In the genomic region with DNA sequence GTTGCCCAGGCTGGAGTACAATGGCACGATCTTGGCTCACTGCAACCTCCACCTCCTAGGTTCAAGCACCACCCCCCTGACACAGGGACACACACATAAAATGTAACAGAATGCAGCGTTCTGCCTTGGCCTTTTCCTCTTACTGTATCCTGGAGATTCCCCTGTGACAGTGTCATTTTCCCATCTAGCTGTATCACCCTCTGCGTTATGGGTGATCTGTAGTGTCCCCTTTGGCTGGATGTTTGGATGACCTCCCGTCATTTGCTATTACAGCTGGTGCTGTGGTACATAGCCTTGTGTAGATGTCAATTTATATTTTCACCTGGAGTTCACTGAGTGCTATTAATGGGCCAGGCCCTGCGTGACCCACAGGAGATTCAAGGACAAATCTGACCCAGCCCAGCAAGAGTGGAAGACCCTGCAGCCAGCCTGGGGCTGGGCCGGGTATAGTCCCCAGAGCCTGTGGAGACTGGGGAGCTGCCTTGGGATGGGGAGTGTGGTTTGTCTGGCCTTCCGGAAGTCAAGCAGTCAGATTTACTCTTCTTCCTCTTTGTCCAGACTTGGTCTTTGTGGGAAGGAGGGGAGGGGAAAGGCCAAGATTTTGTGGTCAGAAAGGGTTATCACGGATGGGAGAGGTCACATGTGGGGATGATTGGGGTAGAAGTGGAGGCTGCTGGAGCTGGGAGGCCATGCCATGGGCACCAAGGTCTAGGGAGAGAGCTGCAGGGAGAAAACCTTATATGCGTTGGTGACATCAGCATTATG, we compare ENCODE assay signal across 15 cellular contexts. TPM values are rescaled to one million over a fixed set of nuclear protein-coding genes. Genes with fewer than 3 reads are reported as not detected.
A peak's percentile ranks its signal among the peaks of the same experiment; 100 is the strongest.
DNase-seq lines count a peak whose midpoint lies in the region; ATAC-seq, FAIRE-seq and TF ChIP-seq lines count a peak whose summit lies in the region.
"Had no signal": no experiment of that assay in that cellular context is flagged by ENCODE, and none has a peak within 500 bp of the region (broad histone marks: within the 10 kb centered on the region; RNA-seq: fewer than 3 reads in every experiment).

No MANE protein-coding gene starts in this region.

- peak overlapping the region; percentile 8 for H3K4me2 ChIP-seq in endothelial cell of umbilical vein (ENCODE audit: insufficient read depth, low read length)
- H3K4me2 ChIP-seq in neural progenitor cell: no peak overlapping the region

- dilution Hi-C loops in endothelial cell of umbilical vein (cut with MboI; ENCODE audit: extremely low pct_ligation_motif_present, low sequenced_read_pairs): no loop called here

- TF ChIP-seq POLR2A in endothelial cell of umbilical vein (IDR thresholded peaks at IDR 0.05; ENCODE audit: low read depth, low read length): no peak

- H3K4me1 ChIP-seq in endothelial cell of umbilical vein (ENCODE audit: control insufficient read depth, extremely low read depth, insufficient read depth, low read length) (peaks cover 57% of the 10 kb centered on the region), neural progenitor cell (peaks cover 11% of the 10 kb centered on the region)

- peak overlapping the region; percentile 29 for H3K27ac Mint-ChIP-seq in neural progenitor cell
- H3K27ac Mint-ChIP-seq: activated T-cell treated with anti-CD3 and anti-CD28 coated beads, Interleukin-2, amount 50 U/mL, for 24 hours had no signal

- H3K27me3 ChIP-seq in endothelial cell of umbilical vein (ENCODE audit: control insufficient read depth in 2 of 2, insufficient read depth in 2 of 2, low read length in 2 of 2) (no peaks in the 10 kb centered on the region), neural progenitor cell (no peaks in the 10 kb centered on the region)
- H3K27me3 ChIP-seq: right lobe of liver had no signal

- peaks cover 9% of the 10 kb centered on the region for H3K36me3 Mint-ChIP-seq in neural progenitor cell

- BruUV-seq in endothelial cell of umbilical vein (replicated peaks; lab: Mats Ljungman, UMichigan): no TSS peak

- H3K4me3 ChIP-seq in endothelial cell of umbilical vein (replicated peaks in 1 of 3; ENCODE audit: insufficient read depth in 1 of 3, low read depth in 1 of 3, low read length in 3 of 3) (no peak overlapping the region), neural progenitor cell (no peak overlapping the region)
- H3K4me3 ChIP-seq: right lobe of liver had no signal

- no peak overlapping the region for H3K4me3 Mint-ChIP-seq in neural progenitor cell
- H3K4me3 Mint-ChIP-seq: activated T-cell treated with anti-CD3 and anti-CD28 coated beads, Interleukin-2, amount 50 U/mL, for 24 hours had no signal

- FAIRE-seq in endothelial cell of umbilical vein (lab: Jason Lieb, UNC): no peak
- FAIRE-seq: GM18507, HTR-8/SVneo had no signal

- intact Hi-C loops in endothelial cell of umbilical vein (cut with micrococcal nuclease): no loop called here

- ATAC-seq in GM21447 (IDR thresholded peaks at IDR 0.05; ENCODE audit: unreplicated experiment): no peak
- no peak for ATAC-seq in HG03378 (IDR thresholded peaks at IDR 0.05; ENCODE audit: unreplicated experiment)

- H3K9ac ChIP-seq in endothelial cell of umbilical vein (replicated peaks; ENCODE audit: extremely low read depth, insufficient read depth, low read length): no peak overlapping the region
- no peak overlapping the region for H3K9ac ChIP-seq in neural progenitor cell

- CTCF ChIA-PET in endothelial cell of umbilical vein (lab: Charles Lee): interaction anchor here (1.3 to 1.4 kb wide), 2 partner anchors 10 to 105 kb away, joined by 3 to 4 read pairs; no protein-coding TSS in a partner anchor
- CTCF ChIA-PET in HEK293T (lab: Yijun Ruan, JAX): no interaction called here

- no peaks in the 10 kb centered on the region for H3K9me1 ChIP-seq in endothelial cell of umbilical vein (replicated peaks; ENCODE audit: control insufficient read depth, extremely low read depth, insufficient read depth, low read length)

- peaks cover 32% of the 10 kb centered on the region for H3K79me2 ChIP-seq in endothelial cell of umbilical vein (ENCODE audit: control insufficient read depth, insufficient read depth, low read length)
- no peaks in the 10 kb centered on the region for H3K79me2 ChIP-seq in neural progenitor cell (ENCODE audit: low read depth)

- no peaks in the 10 kb centered on the region for H3F3A ChIP-seq in neural progenitor cell (ENCODE audit: low read depth)

- peaks cover 18% of the 10 kb centered on the region for H3K4me1 Mint-ChIP-seq in neural progenitor cell

- no peaks in the 10 kb centered on the region for H3K36me3 ChIP-seq in endothelial cell of umbilical vein (ENCODE audit: control insufficient read depth in 2 of 2, extremely low read depth in 1 of 2, insufficient read depth in 2 of 2, low read length in 2 of 2)
- no peaks in the 10 kb centered on the region for H3K36me3 ChIP-seq in neural progenitor cell
- H3K36me3 ChIP-seq: right lobe of liver had no signal

- H3K9me3 Mint-ChIP-seq in neural progenitor cell: no peaks in the 10 kb centered on the region
- H3K9me3 Mint-ChIP-seq: activated T-cell treated with anti-CD3 and anti-CD28 coated beads, Interleukin-2, amount 50 U/mL, for 24 hours had no signal

- no peaks in the 10 kb centered on the region for H4K20me1 ChIP-seq in endothelial cell of umbilical vein (replicated peaks; ENCODE audit: control insufficient read depth, extremely low read depth, insufficient read depth, low read length)
- H4K20me1 ChIP-seq in neural progenitor cell (ENCODE audit: low read depth): peaks cover 36% of the 10 kb centered on the region

- no peaks in the 10 kb centered on the region for H3K27me3 Mint-ChIP-seq in neural progenitor cell (ENCODE audit: insufficient read depth, low read depth)
- H3K27me3 Mint-ChIP-seq: activated T-cell treated with anti-CD3 and anti-CD28 coated beads, Interleukin-2, amount 50 U/mL, for 24 hours had no signal

- POLR2A ChIA-PET in endothelial cell of umbilical vein (lab: Charles Lee) (interaction anchor here (0.6 to 1.7 kb wide), 2 partner anchors 23 to 107 kb away, joined by 5 to 6 read pairs; a partner anchor contains a TSS), HEK293T (lab: Yijun Ruan, JAX) (no interaction called here)

- DNase-seq in A172 (ENCODE audit: low spot score) (peak; percentile 85), OCI-M1 (lab: John Stamatoyannopoulos, UW) (peak; percentile 78), endothelial cell of umbilical vein (ENCODE audit: low read depth, low spot score) (no peak), neural progenitor cell (ENCODE audit: low spot score) (no peak), kidney tubule cell (ENCODE audit: low spot score) (no peak), HEK293T (ENCODE audit: extremely low spot score) (no peak)
- DNase-seq: activated T-cell treated with anti-CD3 and anti-CD28 coated beads, Interleukin-2, amount 50 U/mL, for 24 hours; caudate nucleus; EL; NCI-H1930; right lobe of liver had no signal

- H3K9me3 ChIP-seq in endothelial cell of umbilical vein (replicated peaks; ENCODE audit: control insufficient read depth, insufficient read depth, low read length) (no peaks in the 10 kb centered on the region), neural progenitor cell (ENCODE audit: low read depth) (no peaks in the 10 kb centered on the region)
- H3K9me3 ChIP-seq: right lobe of liver had no signal

- peak overlapping the region; percentile 96 for H3K27ac ChIP-seq in endothelial cell of umbilical vein (ENCODE audit: insufficient read depth, low read depth, low read length)
- no peak overlapping the region for H3K27ac ChIP-seq in neural progenitor cell

- H2AFZ ChIP-seq in endothelial cell of umbilical vein (ENCODE audit: low read depth, low read length): no peak overlapping the region
- no peak overlapping the region for H2AFZ ChIP-seq in neural progenitor cell (replicated peaks)

- no peak for TF ChIP-seq CTCF in endothelial cell of umbilical vein (IDR thresholded peaks at IDR 0.05; ENCODE audit: extremely low read depth in 1 of 2, insufficient read depth in 1 of 2, low read depth in 1 of 2, low read length in 2 of 2)
- no peak for TF ChIP-seq CTCF in neural progenitor cell (IDR thresholded peaks at IDR 0.05)

TF ChIP-seq in endothelial cell of umbilical vein, 7 proteins besides CTCF, POLR2A, EP300 and RAD21:
- TF ChIP-seq FOS (IDR thresholded peaks at IDR 0.05; ENCODE audit: borderline replicate concordance, insufficient read depth, low read length): no peak
- TF ChIP-seq EZH2 (IDR thresholded peaks at IDR 0.05; ENCODE audit: borderline replicate concordance, low read depth, low read length, severe bottlenecking): no peak
- TF ChIP-seq, protein P1, sequence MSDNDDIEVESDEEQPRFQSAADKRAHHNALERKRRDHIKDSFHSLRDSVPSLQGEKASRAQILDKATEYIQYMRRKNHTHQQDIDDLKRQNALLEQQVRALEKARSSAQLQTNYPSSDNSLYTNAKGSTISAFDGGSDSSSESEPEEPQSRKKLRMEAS (IDR thresholded peaks at IDR 0.05; ENCODE audit: insufficient read depth, insufficient read length): no peak
- no peak for TF ChIP-seq MYC (IDR thresholded peaks at IDR 0.05; ENCODE audit: low read depth, low read length)
- peak; percentile 37 for TF ChIP-seq POLR2AphosphoS5 (IDR thresholded peaks at IDR 0.05; ENCODE audit: insufficient read depth, low read depth, low read length)
TF ChIP-seq in endothelial cell of umbilical vein: peak in this region for 1.

TF ChIP-seq in HEK293T, 16 proteins besides CTCF, POLR2A, EP300 and RAD21 (continues in another document):
- TF ChIP-seq CTBP1 (IDR thresholded peaks at IDR 0.05; ENCODE audit: borderline replicate concordance): no peak
- TF ChIP-seq HDGF (IDR thresholded peaks at IDR 0.05; ENCODE audit: borderline replicate concordance): no peak
- no peak for TF ChIP-seq FOXA1 (IDR thresholded peaks at IDR 0.05)
- TF ChIP-seq SP1 (IDR thresholded peaks at IDR 0.05): no peak
- no peak for TF ChIP-seq LEF1 (IDR thresholded peaks at IDR 0.05; ENCODE audit: borderline replicate concordance)
- no peak for TF ChIP-seq L3MBTL2 (conservative IDR thresholded peaks at IDR 0.05)
- TF ChIP-seq ELF4 (IDR thresholded peaks at IDR 0.05): no peak
- no peak for TF ChIP-seq BHLHE40 (IDR thresholded peaks at IDR 0.05; ENCODE audit: borderline replicate concordance)
- TF ChIP-seq FOXK2 (IDR thresholded peaks at IDR 0.05): no peak
- TF ChIP-seq TARDBP (IDR thresholded peaks at IDR 0.05): no peak
- TF ChIP-seq ZNF384 (IDR thresholded peaks at IDR 0.05): no peak

RNA-seq across cellular contexts. Expression of a gene that starts 43.6 kb away (rescaled TPM):
- 87.2 and 91.6 TPM in 2 replicates for total RNA-seq in A172 (2014; rRNA removed; shearing (Covaris generic))
- total RNA-seq in endothelial cell of umbilical vein: 105 and 118 TPM in 2 replicates
- polyA plus RNA-seq in endothelial cell of umbilical vein: 109 and 115 TPM in 2 replicates
- polyA plus RNA-seq in endothelial cell of umbilical vein (2011; cell fraction: cytosol; rRNA removed): 84.9 and 98.4 TPM in 2 replicates
- 63.2 and 75.9 TPM in 2 replicates for polyA plus RNA-seq in endothelial cell of umbilical vein (2011; cell fraction: nucleus; rRNA removed)
- 101 and 105 TPM in 2 replicates for polyA plus RNA-seq in endothelial cell of umbilical vein (2012)
- polyA minus RNA-seq in endothelial cell of umbilical vein: 189 and 212 TPM in 2 replicates
- 41.4 TPM for polyA minus RNA-seq in endothelial cell of umbilical vein (2011; cell fraction: cytosol; rRNA and poly(A)+ RNA removed)
- polyA minus RNA-seq in endothelial cell of umbilical vein (2011; cell fraction: nucleus; rRNA and poly(A)+ RNA removed): 62.9 and 76.6 TPM in 2 replicates
- total RNA-seq in neural progenitor cell (ENCODE audit: low replicate concordance): 28.7 and 50.8 TPM in 2 replicates

Comparison
In these comparisons a context has a peak if more than half of its experiments do, and no peak if none do; other contexts are left out.
1. DNase-seq: peak in A172 (single experiment) and OCI-M1 (single experiment); none in endothelial cell of umbilical vein (single experiment), neural progenitor cell (single experiment), kidney tubule cell (single experiment) and HEK293T (single experiment).